Comparison of ENCODE assay signal across 10 cellular contexts in the genomic region with DNA sequence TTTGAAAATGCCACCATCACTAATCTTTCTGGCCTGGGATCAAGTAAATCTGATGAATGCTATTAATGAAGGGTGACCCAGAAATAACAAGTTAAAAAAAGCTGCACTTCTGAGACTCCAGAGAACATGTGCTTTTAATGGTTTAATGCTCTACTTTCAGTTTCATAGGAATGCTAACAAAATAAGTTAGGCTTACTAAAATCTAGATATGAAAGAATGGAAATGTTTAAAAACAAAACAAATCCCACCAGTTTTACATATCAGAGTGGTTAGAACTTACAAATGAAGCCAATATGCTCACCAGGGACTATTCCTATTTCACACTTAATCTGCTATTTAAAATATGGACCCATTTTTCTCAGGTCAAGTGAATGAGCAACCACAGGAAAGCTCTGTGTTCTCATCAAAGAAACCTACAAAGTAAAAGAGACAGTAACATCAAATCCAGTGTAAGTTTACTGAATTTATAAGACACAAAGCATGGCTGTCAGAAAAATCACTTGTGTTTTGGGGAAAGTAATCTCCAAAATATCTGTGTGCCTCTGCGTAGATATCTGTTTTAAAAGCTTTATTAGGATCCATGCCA. TPM values are rescaled to one million over a fixed set of nuclear protein-coding genes. Genes with fewer than 3 reads are reported as not detected.
DNase-seq lines count a peak whose midpoint lies in the region; ATAC-seq and TF ChIP-seq lines count a peak whose summit lies in the region.
"Had no signal": no experiment of that assay in that cellular context is flagged by ENCODE, and none has a peak within 500 bp of the region (broad histone marks: within the 10 kb centered on the region; RNA-seq: fewer than 3 reads in every experiment).

No MANE protein-coding gene starts in this region.

- H3K9ac ChIP-seq in parathyroid adenoma: no peak overlapping the region

- ATAC-seq in HG02610 (IDR thresholded peaks at IDR 0.05; ENCODE audit: unreplicated experiment) (peak; percentile 37), left colon (no peak), HG03521 (IDR thresholded peaks at IDR 0.05; ENCODE audit: unreplicated experiment) (no peak)
- ATAC-seq in activated CD8-positive, alpha-beta T cell treated with anti-CD3 and anti-CD28 coated beads, Interleukin-2, amount 10 ng/mL, durations not matched to agents 7 days and 5 days: peak; percentile 7

- no peaks in the 10 kb centered on the region for H3K36me3 ChIP-seq in parathyroid adenoma (ENCODE audit: control insufficient read depth, insufficient read depth, low read length)

- no peaks in the 10 kb centered on the region for H3K9me3 Mint-ChIP-seq in activated CD4-positive, alpha-beta T cell treated with anti-CD3 and anti-CD28 coated beads, Interleukin-2, amount 10 ng/mL, durations not matched to agents 7 days and 5 days
- H3K9me3 Mint-ChIP-seq in activated CD8-positive, alpha-beta T cell treated with anti-CD3 and anti-CD28 coated beads, Interleukin-2, amount 10 ng/mL, durations not matched to agents 7 days and 5 days (ENCODE audit: insufficient read depth): no peaks in the 10 kb centered on the region

- peaks cover 5% of the 10 kb centered on the region for H3K79me2 ChIP-seq in parathyroid adenoma

- intact Hi-C loops in left colon (cut with DNase I, micrococcal nuclease): no loop called here

- H3K4me3 ChIP-seq in parathyroid adenoma (ENCODE audit: low read depth, low read length): peak overlapping the region; percentile 20

- peaks cover 58% of the 10 kb centered on the region for H3K36me3 Mint-ChIP-seq in activated CD4-positive, alpha-beta T cell treated with anti-CD3 and anti-CD28 coated beads, Interleukin-2, amount 10 ng/mL, durations not matched to agents 7 days and 5 days (ENCODE audit: low read depth)
- H3K36me3 Mint-ChIP-seq in activated CD8-positive, alpha-beta T cell treated with anti-CD3 and anti-CD28 coated beads, Interleukin-2, amount 10 ng/mL, durations not matched to agents 7 days and 5 days (ENCODE audit: low read depth): peaks cover 48% of the 10 kb centered on the region

- POLR2A ChIA-PET in activated CD4-positive, alpha-beta T cell treated with anti-CD3 and anti-CD28 coated beads, Interleukin-2, amount 10 ng/mL, durations not matched to agents 7 days and 5 days (lab: Charles Lee): interaction anchor here (1.3 kb wide), 1 partner anchor 9 kb away, joined by 3 read pairs; no protein-coding TSS in a partner anchor
- POLR2A ChIA-PET in activated CD8-positive, alpha-beta T cell treated with anti-CD3 and anti-CD28 coated beads, Interleukin-2, amount 10 ng/mL, durations not matched to agents 7 days and 5 days (lab: Charles Lee): interaction anchor here (1.0 to 1.1 kb wide), 2 partner anchors 9 to 63 kb away, joined by 3 to 6 read pairs; no protein-coding TSS in a partner anchor

- peak overlapping the region; percentile 64 for H3K27ac ChIP-seq in parathyroid adenoma

- peak overlapping the region; percentile 61 for H3K4me3 Mint-ChIP-seq in activated CD4-positive, alpha-beta T cell treated with anti-CD3 and anti-CD28 coated beads, Interleukin-2, amount 10 ng/mL, durations not matched to agents 7 days and 5 days
- peak overlapping the region; percentile 54 for H3K4me3 Mint-ChIP-seq in activated CD8-positive, alpha-beta T cell treated with anti-CD3 and anti-CD28 coated beads, Interleukin-2, amount 10 ng/mL, durations not matched to agents 7 days and 5 days

- peaks cover 20% of the 10 kb centered on the region for H3K4me1 ChIP-seq in parathyroid adenoma

- no peak for TF ChIP-seq CTCF in parathyroid adenoma (IDR thresholded peaks at IDR 0.05)

- peak overlapping the region; percentile 48 for H2AFZ ChIP-seq in parathyroid adenoma

- H3K27me3 ChIP-seq in parathyroid adenoma (ENCODE audit: control insufficient read depth, insufficient read depth, low read length): no peaks in the 10 kb centered on the region

- no peaks in the 10 kb centered on the region for H3K27me3 Mint-ChIP-seq in activated CD4-positive, alpha-beta T cell treated with anti-CD3 and anti-CD28 coated beads, Interleukin-2, amount 10 ng/mL, durations not matched to agents 7 days and 5 days
- H3K27me3 Mint-ChIP-seq in activated CD8-positive, alpha-beta T cell treated with anti-CD3 and anti-CD28 coated beads, Interleukin-2, amount 10 ng/mL, durations not matched to agents 7 days and 5 days (ENCODE audit: low read depth): no peaks in the 10 kb centered on the region

- H3K9me3 ChIP-seq in parathyroid adenoma (ENCODE audit: control insufficient read depth, low read length): no peaks in the 10 kb centered on the region

- peaks cover 62% of the 10 kb centered on the region for H3K4me1 Mint-ChIP-seq in activated CD4-positive, alpha-beta T cell treated with anti-CD3 and anti-CD28 coated beads, Interleukin-2, amount 10 ng/mL, durations not matched to agents 7 days and 5 days
- H3K4me1 Mint-ChIP-seq in activated CD8-positive, alpha-beta T cell treated with anti-CD3 and anti-CD28 coated beads, Interleukin-2, amount 10 ng/mL, durations not matched to agents 7 days and 5 days (ENCODE audit: low read depth): peaks cover 68% of the 10 kb centered on the region

- CTCF ChIA-PET in activated CD4-positive, alpha-beta T cell treated with anti-CD3 and anti-CD28 coated beads, Interleukin-2, amount 10 ng/mL, durations not matched to agents 7 days and 5 days (lab: Charles Lee): interaction anchor here (1.0 to 3.0 kb wide), 3 partner anchors 9 to 27 kb away, joined by 3 to 7 read pairs (median 6); no protein-coding TSS in a partner anchor
- CTCF ChIA-PET in activated CD8-positive, alpha-beta T cell treated with anti-CD3 and anti-CD28 coated beads, Interleukin-2, amount 10 ng/mL, durations not matched to agents 7 days and 5 days (lab: Charles Lee): interaction anchor here (0.6 to 3.7 kb wide), 6 partner anchors 9 to 159 kb away, joined by 3 to 22 read pairs (median 6); partner anchors contain the start of gene FYN

- DNase-seq in activated CD4-positive, alpha-beta T cell treated with anti-CD3 and anti-CD28 coated beads, Interleukin-2, amount 10 ng/mL, durations not matched to agents 7 days and 5 days: no peak
- DNase-seq in activated CD4-positive, alpha-beta T cell treated with anti-CD3 and anti-CD28 coated beads for 4 hours: no peak
- no peak for DNase-seq in activated CD8-positive, alpha-beta T cell treated with anti-CD3 and anti-CD28 coated beads, Interleukin-2, amount 10 ng/mL, durations not matched to agents 7 days and 5 days
- DNase-seq in amygdala (lab: John Stamatoyannopoulos, UW): no peak
- no peak for DNase-seq in left colon
- DNase-seq: activated CD4-positive, CD25-positive, alpha-beta regulatory T cell treated with anti-CD3 and anti-CD28 coated beads, Interleukin-2, amount 50 U/mL, for 72 hours; MV-4-11 had no signal

- H3K4me2 ChIP-seq in parathyroid adenoma (ENCODE audit: low read length): peak overlapping the region; percentile 53

- H3K27ac Mint-ChIP-seq in activated CD4-positive, alpha-beta T cell treated with anti-CD3 and anti-CD28 coated beads, Interleukin-2, amount 10 ng/mL, durations not matched to agents 7 days and 5 days: peak overlapping the region; percentile 89
- H3K27ac Mint-ChIP-seq in activated CD8-positive, alpha-beta T cell treated with anti-CD3 and anti-CD28 coated beads, Interleukin-2, amount 10 ng/mL, durations not matched to agents 7 days and 5 days: peak overlapping the region; percentile 88

RNA-seq across cellular contexts. Expression of gene FYN, which starts 40.3 kb away (rescaled TPM):
- 100 to 1,000 TPM; 179 to 225 TPM for total RNA-seq in activated CD4-positive, alpha-beta T cell treated with anti-CD3 and anti-CD28 coated beads, Interleukin-2, amount 10 ng/mL, durations not matched to agents 7 days and 5 days
- total RNA-seq in activated CD8-positive, alpha-beta T cell treated with anti-CD3 and anti-CD28 coated beads, Interleukin-2, amount 10 ng/mL, durations not matched to agents 7 days and 5 days: 100 to 1,000 TPM; 148 to 154 TPM
- total RNA-seq in left colon: 10 to 100 TPM; 16.0 to 23.8 TPM

Comparison
In these comparisons a context has a peak if more than half of its experiments do, and no peak if none do; other contexts are left out.
1. ATAC-seq: peak in HG02610 (single experiment) and activated CD8-positive, alpha-beta T cell treated with anti-CD3 and anti-CD28 coated beads, Interleukin-2, amount 10 ng/mL, durations not matched to agents 7 days and 5 days (single experiment); none in left colon (single experiment) and HG03521 (single experiment).
2. RNA of gene FYN, which starts 40.3 kb away (total RNA-seq): 179 to 225 TPM in activated CD4-positive, alpha-beta T cell treated with anti-CD3 and anti-CD28 coated beads, Interleukin-2, amount 10 ng/mL, durations not matched to agents 7 days and 5 days and 148 to 154 TPM in activated CD8-positive, alpha-beta T cell treated with anti-CD3 and anti-CD28 coated beads, Interleukin-2, amount 10 ng/mL, durations not matched to agents 7 days and 5 days; 16.0 to 23.8 TPM in left colon; every median in the first group is over 4 times any median in the second.